ENCODE assay signal across 23 cellular contexts in genomic region chr20:35458388-35458787, GRCh38. TPM values are rescaled to one million over a fixed set of nuclear protein-coding genes. Genes with fewer than 3 reads are reported as not detected.
"Had no signal": no experiment of that assay in that cellular context is flagged by ENCODE, and none has a peak within 500 bp of the region (broad histone marks: within the 10 kb centered on the region; RNA-seq: fewer than 3 reads in every experiment).

No MANE protein-coding gene starts in this region.

- H3K9me3 Mint-ChIP-seq: activated naive CD8-positive, alpha-beta T cell treated with anti-CD3 and anti-CD28 coated beads, Interleukin-2, amount 10 ng/mL, durations not matched to agents 7 days and 5 days; stimulated activated naive B cell treated with anti-CD40 and anti-IgM and Interleukin-4, amounts not matched to agents 10 μg/mL and 1 μg/mL and 100 μg/mL, for 72 hours had no signal

- H3K27ac Mint-ChIP-seq: activated naive CD8-positive, alpha-beta T cell treated with anti-CD3 and anti-CD28 coated beads, Interleukin-2, amount 10 ng/mL, durations not matched to agents 7 days and 5 days; stimulated activated naive B cell treated with anti-CD40 and anti-IgM and Interleukin-4, amounts not matched to agents 10 μg/mL and 1 μg/mL and 100 μg/mL, for 72 hours had no signal

- H3K9me3 ChIP-seq: breast epithelium, gastrocnemius medialis, heart left ventricle, spleen, thoracic aorta, upper lobe of right lung had no signal

- H3K27ac ChIP-seq: breast epithelium, gastrocnemius medialis, heart left ventricle, spleen, thoracic aorta, upper lobe of right lung, WERI-Rb-1 had no signal

- H3K36me3 ChIP-seq: breast epithelium had no signal

- H3K4me3 Mint-ChIP-seq: stimulated activated naive B cell treated with anti-CD40 and anti-IgM and Interleukin-4, amounts not matched to agents 10 μg/mL and 1 μg/mL and 100 μg/mL, for 72 hours had no signal

- DNase-seq: activated CD4-positive, alpha-beta T cell treated with anti-CD3 and anti-CD28 coated beads for 1 hour; activated CD4-positive, alpha-beta T cell treated with anti-CD3 and anti-CD28 coated beads, Interleukin-2, amount 50 U/mL, for 4 hours; activated naive CD8-positive, alpha-beta T cell treated with anti-CD3 and anti-CD28 coated beads, Interleukin-2, amount 10 ng/mL, durations not matched to agents 7 days and 5 days; cerebellar nuclear complex; cortex of kidney; erythroblast; gastrocnemius medialis; heart left ventricle; kidney; nucleus accumbens; posterior cingulate gyrus; spleen; stimulated activated CD4-positive, alpha-beta T cell treated with anti-CD3 and anti-CD28 coated beads, Interleukin-4, amount 100 ng/mL, for 4 hours; stimulated activated naive B cell treated with anti-CD40 and anti-IgM and Interleukin-4, amounts not matched to agents 10 μg/mL and 1 μg/mL and 100 μg/mL, for 72 hours; upper lobe of right lung; WERI-Rb-1 had no signal

- FAIRE-seq: endometrium, kidney had no signal

- H3K27me3 Mint-ChIP-seq: activated naive CD8-positive, alpha-beta T cell treated with anti-CD3 and anti-CD28 coated beads, Interleukin-2, amount 10 ng/mL, durations not matched to agents 7 days and 5 days; stimulated activated naive B cell treated with anti-CD40 and anti-IgM and Interleukin-4, amounts not matched to agents 10 μg/mL and 1 μg/mL and 100 μg/mL, for 72 hours had no signal

- ATAC-seq: gastrocnemius medialis; heart left ventricle; left lobe of liver; stimulated activated naive B cell treated with anti-CD40 and anti-IgM and Interleukin-4, amounts not matched to agents 10 μg/mL and 1 μg/mL and 100 μg/mL, for 72 hours; upper lobe of right lung had no signal

- H3K27me3 ChIP-seq: breast epithelium, gastrocnemius medialis, heart left ventricle, spleen, upper lobe of right lung had no signal

- H3K4me3 ChIP-seq: breast epithelium, gastrocnemius medialis, heart left ventricle, lung, spleen, thoracic aorta, upper lobe of right lung had no signal

RNA-seq across cellular contexts. Expression of gene GDF5, which starts 20.4 kb away (rescaled TPM):
- total RNA-seq: activated CD8-positive, alpha-beta memory T cell treated with anti-CD3 and anti-CD28 coated beads for 36 hours; activated naive CD8-positive, alpha-beta T cell treated with anti-CD3 and anti-CD28 coated beads, Interleukin-2, amount 10 ng/mL, durations not matched to agents 7 days and 5 days; gastrocnemius medialis; left lobe of liver; spleen; T-helper 2 cell treated with Interferon-gamma antibody and Interleukin-4, amounts not matched to agents 100 ng/mL and 5 ng/mL, for 36 hours had no signal
